Comparison of ENCODE assay signal across 1 cellular context in genomic region chr13:102798653-102799543, GRCh38.
A peak's percentile ranks its signal among the peaks of the same experiment; 100 is the strongest.
TF ChIP-seq lines count a peak whose summit lies in the region.

A gene with protein sequence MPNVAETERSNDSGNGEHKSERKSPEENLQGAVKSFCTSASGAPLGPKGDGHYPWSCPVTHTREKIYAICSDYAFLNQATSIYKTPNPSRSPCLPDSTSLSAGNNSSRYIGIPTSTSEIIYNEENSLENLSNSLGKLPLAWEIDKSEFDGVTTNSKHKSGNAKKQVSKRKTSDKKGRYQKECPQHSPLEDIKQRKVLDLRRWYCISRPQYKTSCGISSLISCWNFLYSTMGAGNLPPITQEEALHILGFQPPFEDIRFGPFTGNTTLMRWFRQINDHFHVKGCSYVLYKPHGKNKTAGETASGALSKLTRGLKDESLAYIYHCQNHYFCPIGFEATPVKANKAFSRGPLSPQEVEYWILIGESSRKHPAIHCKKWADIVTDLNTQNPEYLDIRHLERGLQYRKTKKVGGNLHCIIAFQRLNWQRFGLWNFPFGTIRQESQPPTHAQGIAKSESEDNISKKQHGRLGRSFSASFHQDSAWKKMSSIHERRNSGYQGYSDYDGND (plus strand): TSS chr13:102799119. CDS start chr13:102807268, 8,149 bp downstream.
POGLUT2 (minus strand) TSS chr13:102798976; CDS start chr13:102798670, 306 bp downstream.

TF ChIP-seq in HEK293, 187 proteins besides CTCF, POLR2A, EP300 and RAD21 (continued from another document and continues in another):
- TF ChIP-seq ZNF148 (tag by site-specific recombination; IDR thresholded peaks at IDR 0.05; ENCODE audit: borderline replicate concordance) (no peak), ZFP41 (tag by site-specific recombination; IDR thresholded peaks at IDR 0.05; ENCODE audit: borderline replicate concordance) (no peak), KLF9 (tag by site-specific recombination; IDR thresholded peaks at IDR 0.05; ENCODE audit: low read depth) (no peak; the same call in 1 of the 2 replicates), ZNF133 (tag by site-specific recombination; IDR thresholded peaks at IDR 0.05) (no peak), ZNF704 (tag by site-specific recombination; IDR thresholded peaks at IDR 0.05) (no peak), PATZ1 (tag by site-specific recombination; IDR thresholded peaks at IDR 0.05) (no peak), SCRT1 (tag by site-specific recombination; IDR thresholded peaks at IDR 0.05; ENCODE audit: borderline replicate concordance) (no peak), ZNF433 (tag by site-specific recombination; IDR thresholded peaks at IDR 0.05; ENCODE audit: low read depth) (no peak), ZNF169 (tag by site-specific recombination; IDR thresholded peaks at IDR 0.05) (no peak), KLF10 (tag by site-specific recombination; IDR thresholded peaks at IDR 0.05) (no peak), ZNF530 (tag by site-specific recombination; IDR thresholded peaks at IDR 0.05; ENCODE audit: low read depth) (no peak), KLF1 (tag by site-specific recombination; IDR thresholded peaks at IDR 0.05) (no peak), RBAK (tag by site-specific recombination; IDR thresholded peaks at IDR 0.05) (no peak), ZNF426 (tag by site-specific recombination; IDR thresholded peaks at IDR 0.05) (no peak), ZNF510 (tag by site-specific recombination; IDR thresholded peaks at IDR 0.05; ENCODE audit: insufficient replicate concordance) (no peak), ZBTB48 (tag by site-specific recombination; IDR thresholded peaks at IDR 0.05) (no peak), IKZF3 (tag by site-specific recombination; IDR thresholded peaks at IDR 0.05) (peak; percentile 90), ZNF624 (tag by site-specific recombination; IDR thresholded peaks at IDR 0.05) (no peak), ZNF610 (tag by site-specific recombination; IDR thresholded peaks at IDR 0.05; ENCODE audit: borderline replicate concordance) (no peak), ZNF416 (tag by site-specific recombination; IDR thresholded peaks at IDR 0.05) (no peak), ZBTB21 (tag by site-specific recombination; IDR thresholded peaks at IDR 0.05) (no peak), ZNF48 (tag by site-specific recombination; IDR thresholded peaks at IDR 0.05) (no peak), BCL11B (tag by site-specific recombination; IDR thresholded peaks at IDR 0.05; ENCODE audit: low read depth) (no peak), ZEB2 (tag by site-specific recombination; IDR thresholded peaks at IDR 0.05) (peak; percentile 76), ZNF175 (tag by site-specific recombination; IDR thresholded peaks at IDR 0.05) (no peak), ZNF335 (tag by site-specific recombination; conservative IDR thresholded peaks at IDR 0.05) (peak; percentile 95), ZBTB17 (tag by site-specific recombination; IDR thresholded peaks at IDR 0.05) (peak; percentile 96), ZNF548 (tag by site-specific recombination; IDR thresholded peaks at IDR 0.05) (no peak), ZNF174 (tag by site-specific recombination; IDR thresholded peaks at IDR 0.05) (no peak), ZNF585B (tag by site-specific recombination; IDR thresholded peaks at IDR 0.05) (no peak), HOXD13 (CRISPR knock-in tag; IDR thresholded peaks at IDR 0.05; ENCODE audit: borderline replicate concordance) (0 out of 2 replicates have a peak, but pooled peaks have one; percentile 51), OSR2 (tag by site-specific recombination; IDR thresholded peaks at IDR 0.05) (peak; percentile 65), ZNF10 (tag by site-specific recombination; IDR thresholded peaks at IDR 0.05) (no peak), ZNF792 (tag by site-specific recombination; IDR thresholded peaks at IDR 0.05) (no peak), ZNF670 (tag by site-specific recombination; IDR thresholded peaks at IDR 0.05; ENCODE audit: low read depth) (no peak), ZNF529 (tag by site-specific recombination; IDR thresholded peaks at IDR 0.05; ENCODE audit: insufficient replicate concordance) (no peak), ZNF580 (tag by site-specific recombination; IDR thresholded peaks at IDR 0.05) (0 out of 2 replicates have a peak, but pooled peaks have one; percentile 17), ZNF639 (tag by site-specific recombination; IDR thresholded peaks at IDR 0.05) (no peak), ZNF292 (tag by site-specific recombination; IDR thresholded peaks at IDR 0.05; ENCODE audit: borderline replicate concordance, low read depth) (no peak), ZNF221 (tag by site-specific recombination; IDR thresholded peaks at IDR 0.05; ENCODE audit: borderline replicate concordance) (no peak), GLIS1 (tag by site-specific recombination; IDR thresholded peaks at IDR 0.05) (no peak), MYNN (tag by site-specific recombination; IDR thresholded peaks at IDR 0.05; ENCODE audit: borderline replicate concordance) (no peak), MEIS1 (CRISPR knock-in tag; IDR thresholded peaks at IDR 0.05; ENCODE audit: borderline replicate concordance) (no peak), ZNF501 (tag by site-specific recombination; IDR thresholded peaks at IDR 0.05) (peak; percentile 81), GLIS2 (tag by site-specific recombination; IDR thresholded peaks at IDR 0.05) (no peak), ZNF843 (tag by site-specific recombination; IDR thresholded peaks at IDR 0.05) (no peak)
- TF ChIP-seq, protein P1, sequence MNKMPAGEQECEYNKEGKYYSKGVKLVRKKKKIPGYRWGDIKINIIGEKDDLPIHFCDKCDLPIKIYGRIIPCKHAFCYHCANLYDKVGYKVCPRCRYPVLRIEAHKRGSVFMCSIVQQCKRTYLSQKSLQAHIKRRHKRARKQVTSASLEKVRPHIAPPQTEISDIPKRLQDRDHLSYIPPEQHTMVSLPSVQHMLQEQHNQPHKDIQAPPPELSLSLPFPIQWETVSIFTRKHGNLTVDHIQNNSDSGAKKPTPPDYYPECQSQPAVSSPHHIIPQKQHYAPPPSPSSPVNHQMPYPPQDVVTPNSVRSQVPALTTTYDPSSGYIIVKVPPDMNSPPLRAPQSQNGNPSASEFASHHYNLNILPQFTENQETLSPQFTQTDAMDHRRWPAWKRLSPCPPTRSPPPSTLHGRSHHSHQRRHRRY (tag by site-specific recombination; IDR thresholded peaks at IDR 0.05), result no peak
- TF ChIP-seq, protein P2, sequence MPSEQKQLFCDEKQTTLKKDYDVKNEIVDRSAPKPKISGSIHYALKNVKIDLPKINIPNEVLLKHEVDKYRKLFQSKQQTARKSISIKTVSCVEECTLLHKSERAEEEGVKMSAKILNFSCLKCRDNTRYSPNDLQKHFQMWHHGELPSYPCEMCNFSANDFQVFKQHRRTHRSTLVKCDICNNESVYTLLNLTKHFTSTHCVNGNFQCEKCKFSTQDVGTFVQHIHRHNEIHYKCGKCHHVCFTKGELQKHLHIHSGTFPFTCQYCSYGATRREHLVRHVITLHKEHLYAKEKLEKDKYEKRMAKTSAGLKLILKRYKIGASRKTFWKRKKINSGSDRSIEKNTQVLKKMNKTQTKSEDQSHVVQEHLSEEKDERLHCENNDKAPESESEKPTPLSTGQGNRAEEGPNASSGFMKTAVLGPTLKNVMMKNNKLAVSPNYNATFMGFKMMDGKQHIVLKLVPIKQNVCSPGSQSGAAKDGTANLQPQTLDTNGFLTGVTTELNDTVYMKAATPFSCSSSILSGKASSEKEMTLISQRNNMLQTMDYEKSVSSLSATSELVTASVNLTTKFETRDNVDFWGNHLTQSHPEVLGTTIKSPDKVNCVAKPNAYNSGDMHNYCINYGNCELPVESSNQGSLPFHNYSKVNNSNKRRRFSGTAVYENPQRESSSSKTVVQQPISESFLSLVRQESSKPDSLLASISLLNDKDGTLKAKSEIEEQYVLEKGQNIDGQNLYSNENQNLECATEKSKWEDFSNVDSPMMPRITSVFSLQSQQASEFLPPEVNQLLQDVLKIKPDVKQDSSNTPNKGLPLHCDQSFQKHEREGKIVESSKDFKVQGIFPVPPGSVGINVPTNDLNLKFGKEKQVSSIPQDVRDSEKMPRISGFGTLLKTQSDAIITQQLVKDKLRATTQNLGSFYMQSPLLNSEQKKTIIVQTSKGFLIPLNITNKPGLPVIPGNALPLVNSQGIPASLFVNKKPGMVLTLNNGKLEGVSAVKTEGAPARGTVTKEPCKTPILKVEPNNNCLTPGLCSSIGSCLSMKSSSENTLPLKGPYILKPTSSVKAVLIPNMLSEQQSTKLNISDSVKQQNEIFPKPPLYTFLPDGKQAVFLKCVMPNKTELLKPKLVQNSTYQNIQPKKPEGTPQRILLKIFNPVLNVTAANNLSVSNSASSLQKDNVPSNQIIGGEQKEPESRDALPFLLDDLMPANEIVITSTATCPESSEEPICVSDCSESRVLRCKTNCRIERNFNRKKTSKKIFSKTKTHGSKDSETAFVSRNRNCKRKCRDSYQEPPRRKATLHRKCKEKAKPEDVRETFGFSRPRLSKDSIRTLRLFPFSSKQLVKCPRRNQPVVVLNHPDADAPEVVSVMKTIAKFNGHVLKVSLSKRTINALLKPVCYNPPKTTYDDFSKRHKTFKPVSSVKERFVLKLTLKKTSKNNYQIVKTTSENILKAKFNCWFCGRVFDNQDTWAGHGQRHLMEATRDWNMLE (tag by site-specific recombination; conservative IDR thresholded peaks at IDR 0.05; ENCODE audit: low read depth), result no peak
- TF ChIP-seq, protein P3, sequence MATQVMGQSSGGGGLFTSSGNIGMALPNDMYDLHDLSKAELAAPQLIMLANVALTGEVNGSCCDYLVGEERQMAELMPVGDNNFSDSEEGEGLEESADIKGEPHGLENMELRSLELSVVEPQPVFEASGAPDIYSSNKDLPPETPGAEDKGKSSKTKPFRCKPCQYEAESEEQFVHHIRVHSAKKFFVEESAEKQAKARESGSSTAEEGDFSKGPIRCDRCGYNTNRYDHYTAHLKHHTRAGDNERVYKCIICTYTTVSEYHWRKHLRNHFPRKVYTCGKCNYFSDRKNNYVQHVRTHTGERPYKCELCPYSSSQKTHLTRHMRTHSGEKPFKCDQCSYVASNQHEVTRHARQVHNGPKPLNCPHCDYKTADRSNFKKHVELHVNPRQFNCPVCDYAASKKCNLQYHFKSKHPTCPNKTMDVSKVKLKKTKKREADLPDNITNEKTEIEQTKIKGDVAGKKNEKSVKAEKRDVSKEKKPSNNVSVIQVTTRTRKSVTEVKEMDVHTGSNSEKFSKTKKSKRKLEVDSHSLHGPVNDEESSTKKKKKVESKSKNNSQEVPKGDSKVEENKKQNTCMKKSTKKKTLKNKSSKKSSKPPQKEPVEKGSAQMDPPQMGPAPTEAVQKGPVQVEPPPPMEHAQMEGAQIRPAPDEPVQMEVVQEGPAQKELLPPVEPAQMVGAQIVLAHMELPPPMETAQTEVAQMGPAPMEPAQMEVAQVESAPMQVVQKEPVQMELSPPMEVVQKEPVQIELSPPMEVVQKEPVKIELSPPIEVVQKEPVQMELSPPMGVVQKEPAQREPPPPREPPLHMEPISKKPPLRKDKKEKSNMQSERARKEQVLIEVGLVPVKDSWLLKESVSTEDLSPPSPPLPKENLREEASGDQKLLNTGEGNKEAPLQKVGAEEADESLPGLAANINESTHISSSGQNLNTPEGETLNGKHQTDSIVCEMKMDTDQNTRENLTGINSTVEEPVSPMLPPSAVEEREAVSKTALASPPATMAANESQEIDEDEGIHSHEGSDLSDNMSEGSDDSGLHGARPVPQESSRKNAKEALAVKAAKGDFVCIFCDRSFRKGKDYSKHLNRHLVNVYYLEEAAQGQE (tag by site-specific recombination; IDR thresholded peaks at IDR 0.05), result no peak
